10 cellular contexts compared by ENCODE assay signal in the genomic region with DNA sequence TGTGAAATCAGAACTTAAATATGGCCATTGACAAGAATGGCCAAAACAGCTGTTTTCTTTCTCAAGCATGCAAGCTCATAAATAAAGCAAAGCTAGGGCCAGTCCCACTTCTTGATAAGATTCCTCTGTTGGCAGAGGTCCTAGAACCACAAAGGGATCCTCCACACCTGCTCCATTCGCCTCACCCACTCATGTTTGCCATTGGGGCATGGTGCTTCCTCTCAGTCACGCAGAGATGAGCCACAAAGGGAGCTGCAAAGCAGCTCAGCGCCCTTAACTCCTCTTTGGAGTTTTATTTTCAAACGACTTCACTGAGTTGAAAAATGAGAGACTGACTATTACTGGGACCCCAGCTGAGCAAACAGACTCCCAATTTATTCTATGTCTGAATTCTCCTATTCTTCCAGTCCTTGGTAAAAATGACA. TPM values are rescaled to one million over a fixed set of nuclear protein-coding genes. Genes with fewer than 3 reads are reported as not detected.
DNase-seq lines count a peak whose midpoint lies in the region; ATAC-seq and TF ChIP-seq lines count a peak whose summit lies in the region.
"Had no signal": no experiment of that assay in that cellular context is flagged by ENCODE, and none has a peak within 500 bp of the region (broad histone marks: within the 10 kb centered on the region; RNA-seq: fewer than 3 reads in every experiment).

No MANE protein-coding gene starts in this region.

- DNase-seq in DMS53 (lab: John Stamatoyannopoulos, UW) (peak; percentile 100), NCI-H2196 (lab: John Stamatoyannopoulos, UW; ENCODE audit: unreplicated experiment) (peak; percentile 52), osteoblast (ENCODE audit: insufficient read length, low spot score, missing footprints) (peak; percentile 80), cortex of kidney (lab: John Stamatoyannopoulos, UW) (no peak), GF-D8 (lab: John Stamatoyannopoulos, UW) (no peak)
- no peak for DNase-seq in stimulated activated CD4-positive, alpha-beta T cell treated with anti-CD3 and anti-CD28 coated beads, Interleukin-2, amount 100 ng/mL, for 48 hours
- DNase-seq: effector CD4-positive, alpha-beta T cell; Kasumi-1 had no signal

- no peaks in the 10 kb centered on the region for H3K27me3 ChIP-seq in osteoblast (ENCODE audit: insufficient read depth, low read length)

- no peak for TF ChIP-seq CTCF in osteoblast (IDR thresholded peaks at IDR 0.05; ENCODE audit: extremely low read depth, low read depth, low read length)

- H3K27ac ChIP-seq in cingulate gyrus (ENCODE audit: low read depth, low read length) = peak overlapping the region; percentile 7
- H3K27ac ChIP-seq in osteoblast (ENCODE audit: low read depth, low read length) = no peak overlapping the region

- no peaks in the 10 kb centered on the region for H3K79me2 ChIP-seq in osteoblast (ENCODE audit: insufficient read depth, low read length)

- H3K9me3 ChIP-seq in osteoblast (ENCODE audit: low read depth, low read length) = no peaks in the 10 kb centered on the region

- H3K4me3 ChIP-seq in osteoblast (ENCODE audit: insufficient read depth, low read length) = no peak overlapping the region

- H3K4me2 ChIP-seq in osteoblast (ENCODE audit: insufficient read depth, low read length) = peak overlapping the region; percentile 11

- H4K20me1 ChIP-seq in osteoblast (ENCODE audit: insufficient read depth, low read length) = no peaks in the 10 kb centered on the region

- peaks cover 5% of the 10 kb centered on the region for H3K4me1 ChIP-seq in osteoblast (ENCODE audit: insufficient read depth, low read length)

- ATAC-seq in GM21381 (IDR thresholded peaks at IDR 0.05; ENCODE audit: unreplicated experiment) = no peak

- no peak overlapping the region for H2AFZ ChIP-seq in osteoblast (ENCODE audit: low read length)

- no peaks in the 10 kb centered on the region for H3K36me3 ChIP-seq in osteoblast (ENCODE audit: insufficient read depth, low read length)

RNA-seq across cellular contexts. Expression of gene MANSC1, which starts 16.6 kb away (rescaled TPM):
- total RNA-seq in osteoblast = 3.3 and 4.7 TPM in 2 replicates

RNA-seq across cellular contexts. Expression of gene BORCS5, which starts 23.5 kb away (rescaled TPM):
- total RNA-seq in osteoblast = 14.8 and 20.0 TPM in 2 replicates

Comparison
In these comparisons a context has a peak if more than half of its experiments do, and no peak if none do; other contexts are left out.
1. DNase-seq: peak in DMS53 (single experiment), NCI-H2196 (single experiment) and osteoblast (single experiment); none in cortex of kidney (single experiment), GF-D8 (single experiment) and stimulated activated CD4-positive, alpha-beta T cell treated with anti-CD3 and anti-CD28 coated beads, Interleukin-2, amount 100 ng/mL, for 48 hours (0 of 2).